2 cellular contexts compared by ENCODE assay signal in genomic region chr12:132632521-132633228, GRCh38.
TF ChIP-seq lines count a peak whose summit lies in the region.

No MANE protein-coding gene starts in this region.

TF ChIP-seq in HEK293, 187 proteins besides CTCF, POLR2A, EP300 and RAD21:
- no peak for TF ChIP-seq ZNF513 (tag by site-specific recombination; IDR thresholded peaks at IDR 0.05)
- TF ChIP-seq ZIC2 (tag by site-specific recombination; IDR thresholded peaks at IDR 0.05): no peak
- no peak for TF ChIP-seq ZNF280C (tag by site-specific recombination; IDR thresholded peaks at IDR 0.05)
- TF ChIP-seq ZBTB20 (tag by site-specific recombination; IDR thresholded peaks at IDR 0.05): peak; percentile 31; the same call in 1 of the 2 replicates
- no peak for TF ChIP-seq GFI1B (tag by site-specific recombination; IDR thresholded peaks at IDR 0.05)

TF ChIP-seq in K562, 482 proteins besides CTCF, POLR2A, EP300 and RAD21:
- peak; percentile 43; the same call in 1 of the 2 replicates for TF ChIP-seq POLR2G (IDR thresholded peaks at IDR 0.05; ENCODE audit: low read depth, low read length)
- TF ChIP-seq ZFP36 (IDR thresholded peaks at IDR 0.05; ENCODE audit: low read depth, low read length, partially characterized antibody): no peak
- TF ChIP-seq ZMIZ1 (IDR thresholded peaks at IDR 0.05; ENCODE audit: low read depth in 2 of 2, low read length in 2 of 2): no peak
- TF ChIP-seq NR1H2 (CRISPR knock-in tag; IDR thresholded peaks at IDR 0.05): no peak
- TF ChIP-seq ZNF324 (CRISPR knock-in tag; IDR thresholded peaks at IDR 0.05): no peak
- no peak for TF ChIP-seq MYNN (IDR thresholded peaks at IDR 0.05)
- no peak for TF ChIP-seq MYNN (CRISPR knock-in tag; IDR thresholded peaks at IDR 0.05)
- no peak for TF ChIP-seq ERF (CRISPR knock-in tag; IDR thresholded peaks at IDR 0.05)
- no peak for TF ChIP-seq CHD2 (IDR thresholded peaks at IDR 0.05; ENCODE audit: low read depth, low read length)
- TF ChIP-seq TEAD4 (IDR thresholded peaks at IDR 0.05; ENCODE audit: low read length): no peak
- TF ChIP-seq TEAD4 (CRISPR knock-in tag; IDR thresholded peaks at IDR 0.05; ENCODE audit: borderline replicate concordance): no peak
- peak; percentile 84 for TF ChIP-seq ZNF263 (CRISPR knock-in tag; IDR thresholded peaks at IDR 0.05; ENCODE audit: borderline replicate concordance)
- TF ChIP-seq SMAD4 (CRISPR knock-in tag; conservative IDR thresholded peaks at IDR 0.05): no peak
